ENCODE assay signal across 28 cellular contexts in genomic region chr3:76872999-76873398, GRCh38.
"Had no signal": no experiment of that assay in that cellular context is flagged by ENCODE, and none has a peak within 500 bp of the region (broad histone marks: within the 10 kb centered on the region; RNA-seq: fewer than 3 reads in every experiment).

No MANE protein-coding gene starts in this region.

- DNase-seq: activated CD4-positive, alpha-beta T cell treated with anti-CD3 and anti-CD28 coated beads for 48 hours; activated CD4-positive, alpha-beta T cell treated with anti-CD3 and anti-CD28 coated beads, Interleukin-2, amount 50 U/mL, for 48 hours; activated CD8-positive, alpha-beta memory T cell treated with anti-CD3 and anti-CD28 coated beads for 24 hours; activated gamma-delta T cell; activated naive CD4-positive, alpha-beta T cell treated with anti-CD3 and anti-CD28 coated beads, Interleukin-2, amount 10 ng/mL, durations not matched to agents 7 days and 5 days; activated naive CD8-positive, alpha-beta T cell treated with anti-CD3 and anti-CD28 coated beads, Interleukin-2, amount 10 ng/mL, durations not matched to agents 7 days and 5 days; brain microvascular endothelial cell; caudate nucleus; endodermal cell; foreskin keratinocyte; heart right ventricle; left cardiac atrium; mesendoderm; natural killer cell; posterior cingulate gyrus; retina; sigmoid colon; stimulated activated CD4-positive, alpha-beta T cell treated with anti-CD3 and anti-CD28 coated beads, Interleukin-15, amount 100 ng/mL, for 24 hours; stimulated activated CD4-positive, alpha-beta T cell treated with anti-CD3 and anti-CD28 coated beads, Interleukin-2, amount 100 ng/mL, for 24 hours; stimulated activated naive B cell treated with anti-CD40 and anti-IgM and Interleukin-4, amounts not matched to agents 10 μg/mL and 1 μg/mL and 100 μg/mL, for 72 hours; stomach; SW 1271; T-helper 9 cell; thyroid gland; upper lobe of left lung had no signal

- FAIRE-seq: astrocyte, TTC549 had no signal

- ATAC-seq: activated CD4-positive, CD25-positive, alpha-beta regulatory T cell treated with anti-CD3 and anti-CD28 coated beads, Interleukin-2, amount 50 U/mL, for 24 hours; foreskin keratinocyte; heart right ventricle; left cardiac atrium; natural killer cell; stimulated activated naive B cell treated with anti-CD40 and anti-IgM and Interleukin-4, amounts not matched to agents 10 μg/mL and 1 μg/mL and 100 μg/mL, for 72 hours had no signal
